ENCODE assay signal across 8 cellular contexts in the genomic region with DNA sequence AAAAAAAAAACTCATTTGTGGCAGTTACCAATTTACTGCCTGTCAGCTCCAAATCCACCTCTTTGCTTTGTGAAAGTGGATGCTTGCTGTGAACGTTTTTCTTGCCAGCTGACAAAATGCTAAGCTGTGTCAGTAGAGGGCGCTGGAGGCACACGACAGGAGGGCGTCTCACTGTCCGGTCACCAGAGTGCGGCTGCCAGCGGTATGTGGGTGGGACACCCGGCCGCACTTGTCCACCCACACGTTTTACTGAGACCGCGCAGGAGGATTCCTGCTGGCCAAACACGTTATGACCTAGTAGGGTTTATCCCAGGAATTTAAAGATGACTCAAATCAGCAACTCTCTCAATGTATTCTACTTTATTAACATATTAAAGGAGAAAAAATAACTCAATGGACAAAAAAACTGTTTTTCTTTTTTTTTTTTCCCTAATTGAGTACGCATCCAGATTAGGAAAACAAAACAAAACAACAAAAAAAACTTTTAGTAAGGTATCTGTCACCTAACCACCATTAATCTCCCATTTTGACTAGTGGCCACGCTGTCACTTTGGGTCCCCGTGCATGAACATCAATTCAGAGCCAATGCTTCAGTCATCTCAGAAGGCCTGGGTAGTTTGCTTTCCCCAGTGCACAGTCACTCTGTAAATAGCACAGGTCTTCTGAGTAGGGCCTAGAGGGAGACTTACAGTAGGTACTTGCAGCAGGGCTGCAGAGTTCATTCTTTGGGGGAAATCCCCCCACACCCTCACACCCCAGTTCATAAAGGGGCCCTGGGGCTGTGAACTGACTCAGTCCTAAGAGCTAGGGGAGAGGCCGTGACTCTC. TPM values are rescaled to one million over a fixed set of nuclear protein-coding genes. Genes with fewer than 3 reads are reported as not detected.
DNase-seq lines count a peak whose midpoint lies in the region; ATAC-seq and TF ChIP-seq lines count a peak whose summit lies in the region.

No MANE protein-coding gene starts in this region.

- POLR2A ChIA-PET in BJ (lab: Charles Lee), result no interaction called here

- no peaks in the 10 kb centered on the region for H3K27me3 ChIP-seq in BJ (ENCODE audit: control insufficient read depth, insufficient read depth, low read length)

- peak; percentile 94 for TF ChIP-seq CTCF in BJ (IDR thresholded peaks at IDR 0.05; ENCODE audit: insufficient read depth, low read depth, low read length)

- H3K36me3 ChIP-seq in BJ (ENCODE audit: control insufficient read depth, insufficient read depth, low read length), result no peaks in the 10 kb centered on the region

- CTCF ChIA-PET in BJ (lab: Yijun Ruan, JAX), result interaction anchor here (0.7 to 5.1 kb wide), 22 partner anchors 8 to 184 kb away, joined by 3 to 54 read pairs (median 4); no protein-coding TSS in a partner anchor

- DNase-seq in BJ (ENCODE audit: low read depth) (peak; percentile 89), NCI-H446 treated with DMSO at 0.1 percent for 48 hours (lab: John Stamatoyannopoulos, UW) (peak; percentile 34), cerebellar cortex (ENCODE audit: low spot score) (peak; percentile 89), left colon (peak; percentile 77 to 86)
- peak; percentile 73 to 78 for DNase-seq in activated CD4-positive, alpha-beta T cell treated with anti-CD3 and anti-CD28 coated beads for 24 hours (ENCODE audit: low read depth in 2 of 2)
- peak; percentile 86 for DNase-seq in stimulated activated CD4-positive, alpha-beta T cell treated with anti-CD3 and anti-CD28 coated beads, Interleukin-4, amount 100 ng/mL, for 24 hours

- H3K4me3 ChIP-seq in BJ (ENCODE audit: low read depth, low read length), result no peak overlapping the region

- intact Hi-C loops in left colon (cut with DNase I, micrococcal nuclease), result loop anchor here in 1 of 2 donors (5.0 kb wide), 1 partner anchor 36 kb away; no protein-coding TSS in a partner anchor

- ATAC-seq in GM19035 (IDR thresholded peaks at IDR 0.05; ENCODE audit: unreplicated experiment) (peak; percentile 83), HG03196 (IDR thresholded peaks at IDR 0.05; ENCODE audit: unreplicated experiment) (peak; percentile 83), left colon (peak; percentile 95)

RNA-seq across cellular contexts. Expression of gene RPL35A, which starts 43.8 kb away (rescaled TPM):
- 507 and 1,233 TPM in 2 replicates for polyA plus RNA-seq in BJ (2011; rRNA removed)
- polyA minus RNA-seq in BJ (2011; rRNA and poly(A)+ RNA removed), result 69.8 and 81.7 TPM in 2 replicates
- total RNA-seq in left colon, result 100 to 1,000 TPM; 557 to 639 TPM

RNA-seq across cellular contexts. Expression of gene LMLN, which starts 53.8 kb away (rescaled TPM):
- 4.5 and 5.2 TPM in 2 replicates for polyA plus RNA-seq in BJ (2011; rRNA removed)
- 5.9 and 6.6 TPM in 2 replicates for polyA minus RNA-seq in BJ (2011; rRNA and poly(A)+ RNA removed)
- total RNA-seq in left colon, result 1 to 10 TPM; 5.4 TPM

Comparison
In these comparisons a context has a peak if more than half of its experiments do, and no peak if none do; other contexts are left out.
1. DNase-seq: peak in every context shown above with its lines; median percentile 89 in BJ; 89 in cerebellar cortex; 86 in stimulated activated CD4-positive, alpha-beta T cell treated with anti-CD3 and anti-CD28 coated beads, Interleukin-4, amount 100 ng/mL, for 24 hours; 82 in left colon; 76 in activated CD4-positive, alpha-beta T cell treated with anti-CD3 and anti-CD28 coated beads for 24 hours; 34 in NCI-H446 treated with DMSO at 0.1 percent for 48 hours.